ENCODE assay signal across 8 cellular contexts in genomic region chr5:96703384-96703910, GRCh38. TPM values are rescaled to one million over a fixed set of nuclear protein-coding genes. Genes with fewer than 3 reads are reported as not detected.
DNase-seq lines count a peak whose midpoint lies in the region; ATAC-seq and TF ChIP-seq lines count a peak whose summit lies in the region.

No MANE protein-coding gene starts in this region.

- H3K4me1 Mint-ChIP-seq in T-helper 2 cell treated with Interferon-gamma antibody and Interleukin-4, amounts not matched to agents 5 μg/mL and 100 μg/mL, for 36 hours (ENCODE audit: low read depth), result peaks cover 26% of the 10 kb centered on the region

- H3K4me3 Mint-ChIP-seq in T-helper 2 cell treated with Interferon-gamma antibody and Interleukin-4, amounts not matched to agents 5 μg/mL and 100 μg/mL, for 36 hours, result peak overlapping the region; percentile 92

- peak overlapping the region; percentile 75 for H3K4me3 ChIP-seq in fibroblast of villous mesenchyme (ENCODE audit: low read depth, low read length)
- peak overlapping the region; percentile 79 for H3K4me3 ChIP-seq in retinal pigment epithelial cell (ENCODE audit: low read length)

- no peaks in the 10 kb centered on the region for H3K27me3 Mint-ChIP-seq in T-helper 2 cell treated with Interferon-gamma antibody and Interleukin-4, amounts not matched to agents 5 μg/mL and 100 μg/mL, for 36 hours (ENCODE audit: low read depth)

- peaks cover 7% of the 10 kb centered on the region for H3K36me3 Mint-ChIP-seq in T-helper 2 cell treated with Interferon-gamma antibody and Interleukin-4, amounts not matched to agents 5 μg/mL and 100 μg/mL, for 36 hours (ENCODE audit: low read depth)

- H3K9me3 Mint-ChIP-seq in T-helper 2 cell treated with Interferon-gamma antibody and Interleukin-4, amounts not matched to agents 5 μg/mL and 100 μg/mL, for 36 hours, result no peaks in the 10 kb centered on the region

- peak; percentile 67 for ATAC-seq in HG02970 (IDR thresholded peaks at IDR 0.05; ENCODE audit: low FRiP score, unreplicated experiment)

- TF ChIP-seq CTCF in fibroblast of villous mesenchyme (IDR thresholded peaks at IDR 0.05; ENCODE audit: insufficient read depth, low read depth, low read length), result no peak
- no peak for TF ChIP-seq CTCF in retinal pigment epithelial cell (conservative IDR thresholded peaks at IDR 0.05; ENCODE audit: low read depth, low read length)

- H3K27ac Mint-ChIP-seq in T-helper 2 cell treated with Interferon-gamma antibody and Interleukin-4, amounts not matched to agents 5 μg/mL and 100 μg/mL, for 36 hours, result peak overlapping the region; percentile 90

- DNase-seq in stimulated activated CD4-positive, alpha-beta T cell treated with anti-CD3 and anti-CD28 coated beads, Interleukin-12 subunit alpha, Interleukin-12 subunit beta, amount 100 ng/mL, for 48 hours (ENCODE audit: low read depth in 2 of 3, low spot score in 1 of 3), result peak; percentile 42 to 59 (median 50)
- DNase-seq in stimulated activated CD4-positive, alpha-beta T cell treated with anti-CD3 and anti-CD28 coated beads, Interleukin-4, amount 100 ng/mL, for 1 hour, result no peak
- no peak for DNase-seq in T-helper 2 cell treated with Interferon-gamma antibody and Interleukin-4, amounts not matched to agents 5 μg/mL and 100 μg/mL, for 36 hours (ENCODE audit: low spot score)
- DNase-seq in fibroblast of villous mesenchyme (ENCODE audit: low read depth) (peak; percentile 31), retinal pigment epithelial cell (ENCODE audit: low read depth) (no peak), NCI-H345 (lab: John Stamatoyannopoulos, UW) (no peak), NCI-H748 treated with DMSO at 0.1 percent for 48 hours (lab: John Stamatoyannopoulos, UW) (no peak)

RNA-seq across cellular contexts. Expression of gene CAST, which starts 41.3 kb away (rescaled TPM):
- 160 and 200 TPM in 2 replicates for total RNA-seq in fibroblast of villous mesenchyme

Comparison
In these comparisons a context has a peak if more than half of its experiments do, and no peak if none do; other contexts are left out.
1. DNase-seq: peak in stimulated activated CD4-positive, alpha-beta T cell treated with anti-CD3 and anti-CD28 coated beads, Interleukin-12 subunit alpha, Interleukin-12 subunit beta, amount 100 ng/mL, for 48 hours (3 of 3) and fibroblast of villous mesenchyme (single experiment); none in stimulated activated CD4-positive, alpha-beta T cell treated with anti-CD3 and anti-CD28 coated beads, Interleukin-4, amount 100 ng/mL, for 1 hour (single experiment), T-helper 2 cell treated with Interferon-gamma antibody and Interleukin-4, amounts not matched to agents 5 μg/mL and 100 μg/mL, for 36 hours (single experiment), retinal pigment epithelial cell (single experiment), NCI-H345 (single experiment) and NCI-H748 treated with DMSO at 0.1 percent for 48 hours (single experiment).